Comparison of ENCODE assay signal across 1 cellular context in genomic region chr5:54717870-54718269, GRCh38.
TF ChIP-seq lines count a peak whose summit lies in the region.

No MANE protein-coding gene starts in this region.

TF ChIP-seq in K562, 482 proteins besides CTCF, POLR2A, EP300 and RAD21 (continued from another document):
- TF ChIP-seq BRCA1 (IDR thresholded peaks at IDR 0.05) (no peak), BRCA1 (CRISPR knock-in tag; IDR thresholded peaks at IDR 0.05) (no peak), ZBTB49 (CRISPR knock-in tag; IDR thresholded peaks at IDR 0.05; ENCODE audit: borderline replicate concordance) (no peak), ELF2 (CRISPR knock-in tag; IDR thresholded peaks at IDR 0.05) (no peak), IRF9 (tag; IDR thresholded peaks at IDR 0.05) (no peak), HMGXB4 (CRISPR knock-in tag; IDR thresholded peaks at IDR 0.05) (no peak), HDAC2 (IDR thresholded peaks at IDR 0.05) (no peak), ZNF124 (CRISPR knock-in tag; IDR thresholded peaks at IDR 0.05) (no peak), SRSF7 (optimal IDR thresholded peaks at IDR 0.05; ENCODE audit: low read depth, low read length) (no peak), NFRKB (IDR thresholded peaks at IDR 0.05; ENCODE audit: low read depth) (no peak), ZNF639 (CRISPR knock-in tag; conservative IDR thresholded peaks at IDR 0.05 in 1 of 2, IDR thresholded peaks at IDR 0.05 in 1 of 2) (no peak), DPF2 (IDR thresholded peaks at IDR 0.05) (no peak), TAL1 (IDR thresholded peaks at IDR 0.05) (no peak)
